Comparison of ENCODE assay signal across 19 cellular contexts in the genomic region with DNA sequence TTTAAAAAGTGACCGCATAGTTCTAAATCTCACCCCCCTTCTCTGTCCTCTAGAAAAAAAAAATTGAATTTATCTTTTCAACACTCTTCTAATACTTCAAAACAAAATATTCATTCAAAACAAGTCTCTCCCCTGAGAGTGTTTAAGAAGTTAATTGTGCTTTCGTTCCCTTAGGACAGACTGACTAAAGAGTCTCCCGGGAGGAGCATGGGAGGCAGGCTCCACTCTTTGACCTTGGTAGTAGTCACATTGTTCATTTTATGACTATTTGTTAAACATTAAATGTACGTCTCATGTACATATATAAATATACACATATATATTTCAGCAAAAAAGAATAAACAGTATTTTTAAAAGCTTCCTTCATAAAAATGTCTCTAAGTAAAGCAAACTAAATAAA.
"Had no signal": no experiment of that assay in that cellular context is flagged by ENCODE, and none has a peak within 500 bp of the region (broad histone marks: within the 10 kb centered on the region; RNA-seq: fewer than 3 reads in every experiment).

No MANE protein-coding gene starts in this region.

- H3K36me3 Mint-ChIP-seq: natural killer cell had no signal

- H3K4me1 ChIP-seq: esophagus squamous epithelium, left lung, right atrium auricular region, tibial artery had no signal

- H3K27me3 Mint-ChIP-seq: activated CD4-positive, alpha-beta memory T cell treated with anti-CD3 and anti-CD28 coated beads for 36 hours; activated CD8-positive, alpha-beta memory T cell treated with anti-CD3 and anti-CD28 coated beads, Interleukin-2, amount 10 ng/mL, durations not matched to agents 7 days and 5 days; activated T-cell treated with anti-CD3 and anti-CD28 coated beads, Interleukin-2, amount 50 U/mL, for 24 hours; progenitor cell of endocrine pancreas had no signal

- H3K27me3 ChIP-seq: esophagus squamous epithelium, left lung, right atrium auricular region, tibial artery had no signal

- H3K9me3 Mint-ChIP-seq: activated CD4-positive, alpha-beta memory T cell treated with anti-CD3 and anti-CD28 coated beads for 36 hours; activated T-cell treated with anti-CD3 and anti-CD28 coated beads, Interleukin-2, amount 50 U/mL, for 24 hours; natural killer cell had no signal

- H3K4me3 ChIP-seq: coronary artery, esophagus squamous epithelium, left lung, right atrium auricular region, tibial artery had no signal

- H3K36me3 ChIP-seq: right atrium auricular region had no signal

- H3K4me3 Mint-ChIP-seq: activated CD4-positive, alpha-beta memory T cell treated with anti-CD3 and anti-CD28 coated beads for 36 hours; activated CD8-positive, alpha-beta memory T cell treated with anti-CD3 and anti-CD28 coated beads, Interleukin-2, amount 10 ng/mL, durations not matched to agents 7 days and 5 days; activated T-cell treated with anti-CD3 and anti-CD28 coated beads, Interleukin-2, amount 50 U/mL, for 24 hours; natural killer cell had no signal

- H3K9me3 ChIP-seq: esophagus squamous epithelium, left lung, right atrium auricular region, tibial artery had no signal

- H3K27ac Mint-ChIP-seq: activated CD4-positive, alpha-beta memory T cell treated with anti-CD3 and anti-CD28 coated beads for 36 hours; activated CD8-positive, alpha-beta memory T cell treated with anti-CD3 and anti-CD28 coated beads, Interleukin-2, amount 10 ng/mL, durations not matched to agents 7 days and 5 days; activated T-cell treated with anti-CD3 and anti-CD28 coated beads, Interleukin-2, amount 50 U/mL, for 24 hours; natural killer cell; progenitor cell of endocrine pancreas had no signal

- ATAC-seq: activated CD8-positive, alpha-beta memory T cell treated with anti-CD3 and anti-CD28 coated beads, Interleukin-2, amount 10 ng/mL, durations not matched to agents 7 days and 5 days; left lung; natural killer cell had no signal

- H3K27ac ChIP-seq: coronary artery, esophagus squamous epithelium, left lung, right atrium auricular region, tibial artery had no signal

- DNase-seq: activated CD4-positive, alpha-beta memory T cell treated with anti-CD3 and anti-CD28 coated beads for 36 hours; activated CD4-positive, alpha-beta T cell treated with anti-CD3 and anti-CD28 coated beads for 1 hour; activated CD8-positive, alpha-beta memory T cell treated with anti-CD3 and anti-CD28 coated beads, Interleukin-2, amount 10 ng/mL, durations not matched to agents 7 days and 5 days; activated naive CD4-positive, alpha-beta T cell treated with anti-CD3 and anti-CD28 coated beads, Interleukin-2, amount 50 U/mL, for 16 hours; activated T-cell treated with anti-CD3 and anti-CD28 coated beads, Interleukin-2, amount 50 U/mL, for 24 hours; central memory CD4-positive, alpha-beta T cell; esophagus squamous epithelium; hippocampal formation; left lung; natural killer cell; occipital lobe; stimulated activated CD4-positive, alpha-beta T cell treated with anti-CD3 and anti-CD28 coated beads, Interleukin-15, amount 100 ng/mL, for 24 hours; stimulated activated CD4-positive, alpha-beta T cell treated with anti-CD3 and anti-CD28 coated beads, Interleukin-4, amount 100 ng/mL, for 1 hour; stimulated activated naive CD4-positive, alpha-beta T cell; T1000; tibial artery had no signal
